Comparison of ENCODE assay signal across 23 cellular contexts in genomic region chr10:1089017-1089689, GRCh38. TPM values are rescaled to one million over a fixed set of nuclear protein-coding genes. Genes with fewer than 3 reads are reported as not detected.
DNase-seq lines count a peak whose midpoint lies in the region; ATAC-seq and TF ChIP-seq lines count a peak whose summit lies in the region.
"Had no signal": no experiment of that assay in that cellular context is flagged by ENCODE, and none has a peak within 500 bp of the region (broad histone marks: within the 10 kb centered on the region; RNA-seq: fewer than 3 reads in every experiment).

No MANE protein-coding gene starts in this region.

- H3K27ac Mint-ChIP-seq in activated CD4-positive, alpha-beta T cell treated with anti-CD3 and anti-CD28 coated beads, Interleukin-2, amount 10 ng/mL, durations not matched to agents 7 days and 5 days: peak overlapping the region; percentile 46
- H3K27ac Mint-ChIP-seq in H9: peak overlapping the region in 2 of 3 experiments; percentile 36 to 91; a peak in 3 of 7 replicates
- H3K27ac Mint-ChIP-seq in neural crest cell (ENCODE audit: unreplicated experiment): peak overlapping the region; percentile 91
- H3K27ac Mint-ChIP-seq: activated T-helper 17 cell treated with anti-CD3 and anti-CD28 coated beads, Interleukin-2, amount 50 U/mL, for 72 hours; natural killer cell treated with Interleukin-12 subunit alpha and Interleukin-12 subunit beta and Interleukin-15 and Interleukin-18, amount 100 ng/mL, for 72 hours had no signal

- no peak overlapping the region for H2BK5ac ChIP-seq in H9 (ENCODE audit: insufficient read length, low read length)

- no CpG with 5 or more reads among the region's 19 CpGs for WGBS in H9 (ENCODE audit: extremely low coverage, insufficient read length, low lambda C conversion rate)

- no peak overlapping the region for H3K56ac ChIP-seq in H9 (ENCODE audit: insufficient read length, low read depth, low read length)

- H3K9ac ChIP-seq in H9 (ENCODE audit: extremely low read depth, insufficient read length, low read length): no peak overlapping the region

- H3K79me2 ChIP-seq in H9 (ENCODE audit: insufficient read depth, low read length): no peaks in the 10 kb centered on the region

- H3K4me1 ChIP-seq in H9 (ENCODE audit: insufficient read depth, low read length): no peaks in the 10 kb centered on the region
- H3K4me1 ChIP-seq: left lung, Peyer's patch, SJCRH30, upper lobe of right lung had no signal

- H3K4ac ChIP-seq in H9 (ENCODE audit: low read depth, low read length): no peak overlapping the region

- no peak overlapping the region for H3K14ac ChIP-seq in H9 (ENCODE audit: insufficient read depth, low read length)

- H4K5ac ChIP-seq in H9 (ENCODE audit: insufficient read length, low read depth, low read length): no peak overlapping the region

- no peak overlapping the region for H4K8ac ChIP-seq in H9 (replicated peaks; ENCODE audit: insufficient read length, low read depth, low read length)

- no peak overlapping the region for H3K4me3 Mint-ChIP-seq in activated CD4-positive, alpha-beta T cell treated with anti-CD3 and anti-CD28 coated beads, Interleukin-2, amount 10 ng/mL, durations not matched to agents 7 days and 5 days
- H3K4me3 Mint-ChIP-seq in H9: no peak overlapping the region
- H3K4me3 Mint-ChIP-seq in neural crest cell: no peak overlapping the region
- H3K4me3 Mint-ChIP-seq: activated naive CD8-positive, alpha-beta T cell treated with anti-CD3 and anti-CD28 coated beads, Interleukin-2, amount 10 ng/mL, durations not matched to agents 7 days and 5 days; activated T-helper 17 cell treated with anti-CD3 and anti-CD28 coated beads, Interleukin-2, amount 50 U/mL, for 72 hours; natural killer cell treated with Interleukin-12 subunit alpha and Interleukin-12 subunit beta and Interleukin-15 and Interleukin-18, amount 100 ng/mL, for 72 hours had no signal

- H2BK20ac ChIP-seq in H9 (ENCODE audit: low read depth, low read length, poor library complexity, severe bottlenecking): no peak overlapping the region

- TF ChIP-seq CTCF in H9 (conservative IDR thresholded peaks at IDR 0.05) (no peak), neural crest cell (conservative IDR thresholded peaks at IDR 0.05) (no peak)

- H3K23ac ChIP-seq in H9 (ENCODE audit: insufficient read length, low read depth, low read length): no peak overlapping the region

- H2BK15ac ChIP-seq in H9 (ENCODE audit: low read depth, low read length): no peak overlapping the region

- no peaks in the 10 kb centered on the region for H3K9me3 Mint-ChIP-seq in activated CD4-positive, alpha-beta T cell treated with anti-CD3 and anti-CD28 coated beads, Interleukin-2, amount 10 ng/mL, durations not matched to agents 7 days and 5 days
- no peaks in the 10 kb centered on the region; a peak in 1 of 5 replicates for H3K9me3 Mint-ChIP-seq in H9
- H3K9me3 Mint-ChIP-seq in neural crest cell: no peaks in the 10 kb centered on the region
- H3K9me3 Mint-ChIP-seq: activated naive CD8-positive, alpha-beta T cell treated with anti-CD3 and anti-CD28 coated beads, Interleukin-2, amount 10 ng/mL, durations not matched to agents 7 days and 5 days; activated T-helper 17 cell treated with anti-CD3 and anti-CD28 coated beads, Interleukin-2, amount 50 U/mL, for 72 hours; natural killer cell treated with Interleukin-12 subunit alpha and Interleukin-12 subunit beta and Interleukin-15 and Interleukin-18, amount 100 ng/mL, for 72 hours had no signal

- no peaks in the 10 kb centered on the region for H3K9me3 ChIP-seq in H9 (ENCODE audit: control insufficient read depth, low read depth, low read length)
- H3K9me3 ChIP-seq: left lung, Peyer's patch, SJCRH30, upper lobe of right lung had no signal

- no peaks in the 10 kb centered on the region for H3K27me3 Mint-ChIP-seq in activated CD4-positive, alpha-beta T cell treated with anti-CD3 and anti-CD28 coated beads, Interleukin-2, amount 10 ng/mL, durations not matched to agents 7 days and 5 days
- H3K27me3 Mint-ChIP-seq in H9 (ENCODE audit: low read depth): no peaks in the 10 kb centered on the region
- H3K27me3 Mint-ChIP-seq in neural crest cell (ENCODE audit: low read depth): no peaks in the 10 kb centered on the region
- H3K27me3 Mint-ChIP-seq: activated naive CD8-positive, alpha-beta T cell treated with anti-CD3 and anti-CD28 coated beads, Interleukin-2, amount 10 ng/mL, durations not matched to agents 7 days and 5 days; activated T-helper 17 cell treated with anti-CD3 and anti-CD28 coated beads, Interleukin-2, amount 50 U/mL, for 72 hours; natural killer cell treated with Interleukin-12 subunit alpha and Interleukin-12 subunit beta and Interleukin-15 and Interleukin-18, amount 100 ng/mL, for 72 hours had no signal

- no peak overlapping the region for H3T11ph ChIP-seq in H9 (ENCODE audit: low read length)

- H3K18ac ChIP-seq in H9 (ENCODE audit: insufficient read length, low read depth, low read length): no peak overlapping the region

- ATAC-seq in left lobe of liver: no peak
- ATAC-seq: left lung; natural killer cell treated with Interleukin-12 subunit alpha and Interleukin-12 subunit beta and Interleukin-15 and Interleukin-18, amount 100 ng/mL, for 72 hours; upper lobe of right lung had no signal

- no peaks in the 10 kb centered on the region for H3K27me3 ChIP-seq in H9 (ENCODE audit: insufficient read depth, low read length)
- H3K27me3 ChIP-seq: left lung, Peyer's patch, SJCRH30, upper lobe of right lung had no signal

- H3K27ac ChIP-seq in H9 (ENCODE audit: insufficient read length, low read depth, low read length): no peak overlapping the region
- H3K27ac ChIP-seq: left lung, Peyer's patch, SJCRH30, upper lobe of right lung had no signal

- H3K4me2 ChIP-seq in H9 (ENCODE audit: insufficient read depth, insufficient read length, low read length): no peak overlapping the region

- H3K23me2 ChIP-seq in H9 (ENCODE audit: insufficient read length, low read depth, low read length, poor library complexity, severe bottlenecking): no peaks in the 10 kb centered on the region

- no peak overlapping the region for H2AFZ ChIP-seq in H9 (ENCODE audit: low read length)

- no peak overlapping the region for H2BK12ac ChIP-seq in H9 (ENCODE audit: insufficient read length, low read depth, low read length)

- no peak overlapping the region for H4K91ac ChIP-seq in H9 (ENCODE audit: insufficient read length, low read depth, low read length)

- POLR2A ChIA-PET in activated CD4-positive, alpha-beta T cell treated with anti-CD3 and anti-CD28 coated beads, Interleukin-2, amount 10 ng/mL, durations not matched to agents 7 days and 5 days (lab: Charles Lee): no interaction called here

- H3K4me1 Mint-ChIP-seq in activated CD4-positive, alpha-beta T cell treated with anti-CD3 and anti-CD28 coated beads, Interleukin-2, amount 10 ng/mL, durations not matched to agents 7 days and 5 days: peaks cover 16% of the 10 kb centered on the region
- H3K4me1 Mint-ChIP-seq in H9 (no peaks in the 10 kb centered on the region), neural crest cell (peaks cover 12% of the 10 kb centered on the region)

- no peaks in the 10 kb centered on the region for H4K20me1 ChIP-seq in H9 (ENCODE audit: control insufficient read depth, insufficient read depth, insufficient read length)

- peaks cover 47% of the 10 kb centered on the region for H3K36me3 Mint-ChIP-seq in activated CD4-positive, alpha-beta T cell treated with anti-CD3 and anti-CD28 coated beads, Interleukin-2, amount 10 ng/mL, durations not matched to agents 7 days and 5 days (ENCODE audit: low read depth)
- peaks cover 14 to 57% (median 41%) of the 10 kb centered on the region in 3 experiments; a peak in 6 of 7 replicates for H3K36me3 Mint-ChIP-seq in H9 (ENCODE audit: insufficient read depth in 1 of 3, low read depth in 3 of 3)
- H3K36me3 Mint-ChIP-seq in neural crest cell (ENCODE audit: low read depth): peaks cover 14% of the 10 kb centered on the region

- no peak for DNase-seq in activated CD4-positive, alpha-beta T cell treated with anti-CD3 and anti-CD28 coated beads, Interleukin-2, amount 10 ng/mL, durations not matched to agents 7 days and 5 days
- DNase-seq in activated CD4-positive, alpha-beta T cell treated with anti-CD3 and anti-CD28 coated beads for 48 hours: no peak
- DNase-seq in H9 (no peak), dermis blood vessel endothelial cell (peak; percentile 42), neural crest cell (ENCODE audit: low read depth, low spot score) (no peak), SHP77 (lab: John Stamatoyannopoulos, UW) (no peak), left lobe of liver (ENCODE audit: low spot score) (no peak), GF-D8 (lab: John Stamatoyannopoulos, UW) (no peak)
- DNase-seq: activated CD4-positive, alpha-beta T cell treated with anti-CD3 and anti-CD28 coated beads for 1 hour; activated naive CD8-positive, alpha-beta T cell treated with anti-CD3 and anti-CD28 coated beads, Interleukin-2, amount 10 ng/mL, durations not matched to agents 7 days and 5 days; cerebellar nuclear complex; erythroblast; foreskin fibroblast; left lung; NCI-H1092 treated with DMSO at 0.1 percent for 48 hours; NCI-H524; NK-92 treated with Interleukin-12 subunit alpha and Interleukin-12 subunit beta, amount 100 ng/mL, for 24 hours; Peyer's patch; SJCRH30; T-helper 1 cell; upper lobe of right lung had no signal

- no peak overlapping the region for H2AK5ac ChIP-seq in H9 (ENCODE audit: insufficient read length, low read length)

- H3K79me1 ChIP-seq in H9 (ENCODE audit: insufficient read depth, low read depth, low read length, poor library complexity, severe bottlenecking): no peaks in the 10 kb centered on the region

- H2BK120ac ChIP-seq in H9 (ENCODE audit: low read depth, low read length, poor library complexity, severe bottlenecking): no peak overlapping the region

- CTCF ChIA-PET in activated CD4-positive, alpha-beta T cell treated with anti-CD3 and anti-CD28 coated beads, Interleukin-2, amount 10 ng/mL, durations not matched to agents 7 days and 5 days (lab: Charles Lee): interaction anchor here (1.7 kb wide), 1 partner anchor 21 kb away, joined by 6 read pairs; no protein-coding TSS in a partner anchor

RNA-seq across cellular contexts. Expression of gene WDR37, which starts 33.0 kb away (rescaled TPM):
- total RNA-seq in activated CD4-positive, alpha-beta T cell treated with anti-CD3 and anti-CD28 coated beads, Interleukin-2, amount 10 ng/mL, durations not matched to agents 7 days and 5 days: 10 to 100 TPM; 31.9 to 35.0 TPM
- total RNA-seq in H9 (2021) (13.1 and 14.0 TPM in 2 replicates), dermis blood vessel endothelial cell (18.5 and 24.3 TPM in 2 replicates), neural crest cell (19.3 and 19.5 TPM in 2 replicates), left lobe of liver (8.5 TPM)

RNA-seq across cellular contexts. Expression of gene IDI1, which starts 40.2 kb away (rescaled TPM):
- 10 to 100 TPM; 44.6 to 47.1 TPM for total RNA-seq in activated CD4-positive, alpha-beta T cell treated with anti-CD3 and anti-CD28 coated beads, Interleukin-2, amount 10 ng/mL, durations not matched to agents 7 days and 5 days
- total RNA-seq in H9 (2021) (40.8 and 44.7 TPM in 2 replicates), dermis blood vessel endothelial cell (59.6 and 95.5 TPM in 2 replicates), neural crest cell (110 and 114 TPM in 2 replicates), left lobe of liver (22.7 TPM)
